In the genomic region with DNA sequence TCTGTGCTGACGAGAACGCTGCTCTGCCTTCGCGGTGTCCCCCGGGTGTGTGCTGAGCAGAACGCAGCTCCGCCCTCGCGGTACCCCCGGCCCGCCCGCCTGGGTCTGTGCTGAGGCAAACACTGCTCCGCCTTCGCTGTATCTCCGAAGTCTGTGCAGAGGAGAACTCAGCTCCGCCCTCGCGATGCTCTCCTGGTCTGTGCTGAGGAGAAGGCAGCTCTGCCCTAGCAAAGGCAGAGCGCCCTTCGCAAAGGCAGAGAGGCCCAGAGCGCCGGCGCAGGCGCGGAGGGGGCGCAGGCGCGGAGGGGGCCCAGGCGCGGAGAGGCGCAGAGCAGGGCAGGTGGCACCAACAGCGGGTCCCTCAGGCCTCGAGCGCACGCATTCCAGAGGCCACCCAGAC, we compare ENCODE assay signal across 8 cellular contexts.
DNase-seq lines count a peak whose midpoint lies in the region; ATAC-seq, FAIRE-seq and TF ChIP-seq lines count a peak whose summit lies in the region.
"Not testable (repeated sequence)": the region's sequence is repeated elsewhere in the genome, so short reads cannot be mapped to it uniquely, and the experiment has no call there.

No MANE protein-coding gene starts in this region.

- not testable (repeated sequence) for H2AFZ ChIP-seq in K562 (ENCODE audit: low read depth, low read length)

- not testable (repeated sequence) for TF ChIP-seq CTCF in K562 (IDR thresholded peaks at IDR 0.05 in 2 of 3, conservative IDR thresholded peaks at IDR 0.05 in 1 of 3; ENCODE audit: insufficient read depth in 2 of 3, low read depth in 1 of 3, low read length in 3 of 3)

- not testable (repeated sequence) for H3K27me3 Mint-ChIP-seq in stimulated activated naive CD8-positive, alpha-beta T cell treated with anti-CD3 and anti-CD28 coated beads, Interleukin-15, amount 100 ng/mL, for 72 hours

- H3K27ac ChIP-seq in K562 (ENCODE audit: extremely low read depth, low read depth, low read length) = not testable (repeated sequence)

- H3K9ac ChIP-seq in K562 (ENCODE audit: insufficient read depth in 1 of 2, low read depth in 2 of 2, low read length in 2 of 2) = not testable (repeated sequence)

- not testable (repeated sequence) for H3K4me3 Mint-ChIP-seq in stimulated activated naive CD8-positive, alpha-beta T cell treated with anti-CD3 and anti-CD28 coated beads, Interleukin-15, amount 100 ng/mL, for 72 hours

- not testable (repeated sequence) for TF ChIP-seq POLR2A in K562 (conservative IDR thresholded peaks at IDR 0.05)

- not testable (repeated sequence) for TF ChIP-seq EP300 in K562 (IDR thresholded peaks at IDR 0.05; ENCODE audit: low read length)

- FAIRE-seq in K562 (lab: Jason Lieb, UNC) = not testable (repeated sequence)

- not testable (repeated sequence) for TF ChIP-seq RAD21 in K562 (CRISPR knock-in tag; conservative IDR thresholded peaks at IDR 0.05 in 1 of 2, IDR thresholded peaks at IDR 0.05 in 1 of 2)

- not testable (repeated sequence) for H3K9me3 Mint-ChIP-seq in stimulated activated naive CD8-positive, alpha-beta T cell treated with anti-CD3 and anti-CD28 coated beads, Interleukin-15, amount 100 ng/mL, for 72 hours

- CTCF ChIA-PET in K562 (lab: Yijun Ruan, JAX; ENCODE audit: low intra/inter-chr PET ratio) = not testable (repeated sequence)

- DNase-seq in G401 (ENCODE audit: low spot score) (peak; percentile 7), RPMI8226 (peak; percentile 36)
- not testable (repeated sequence) for DNase-seq in K562 (ENCODE audit: extremely low read depth in 1 of 4, low spot score in 3 of 4); left colon; stimulated activated naive CD8-positive, alpha-beta T cell treated with anti-CD3 and anti-CD28 coated beads, Interleukin-15, amount 100 ng/mL, for 72 hours

- not testable (repeated sequence) for H3K27me3 ChIP-seq in K562 (ENCODE audit: control insufficient read depth in 2 of 2, insufficient read depth in 2 of 2, low read length in 2 of 2)

- H3K79me2 ChIP-seq in K562 (ENCODE audit: control insufficient read depth, insufficient read depth, low read length) = not testable (repeated sequence)

- intact Hi-C loops in K562 (cut with micrococcal nuclease); left colon (cut with DNase I, micrococcal nuclease): not testable (repeated sequence)

- POLR2A ChIA-PET in K562 (lab: Yijun Ruan, JAX) = not testable (repeated sequence)

- H3K9me1 ChIP-seq in K562 (ENCODE audit: control insufficient read depth, insufficient read depth, low read length) = not testable (repeated sequence)

- in situ Hi-C loops in G401 (cut with HindIII; ENCODE audit: low sequenced_read_pairs); K562 (cut with MboI): not testable (repeated sequence)

- not testable (repeated sequence) for H3K27ac Mint-ChIP-seq in stimulated activated naive CD8-positive, alpha-beta T cell treated with anti-CD3 and anti-CD28 coated beads, Interleukin-15, amount 100 ng/mL, for 72 hours

- 3% methylated on average over 19 of the region's 35 CpGs for WGBS in K562 (ENCODE audit: insufficient coverage, low coverage, missing lambda C conversion rate)

- peak; percentile 99 for ATAC-seq in GM19438 (IDR thresholded peaks at IDR 0.05; ENCODE audit: low read depth, unreplicated experiment)
- peak; percentile 100 for ATAC-seq in HG02623 (IDR thresholded peaks at IDR 0.05; ENCODE audit: unreplicated experiment)
- ATAC-seq in HG03354 (IDR thresholded peaks at IDR 0.05; ENCODE audit: poor library complexity, severe bottlenecking, unreplicated experiment) = peak; percentile 78
- ATAC-seq in K562 = peak; percentile 61; the same call in 2 of the 3 replicates
- peak; percentile 69 for ATAC-seq in left colon
- peak; percentile 99 for ATAC-seq in stimulated activated naive CD8-positive, alpha-beta T cell treated with anti-CD3 and anti-CD28 coated beads, Interleukin-15, amount 100 ng/mL, for 72 hours

- not testable (repeated sequence) for H3K4me3 ChIP-seq in K562

- not testable (repeated sequence) for H3K4me1 ChIP-seq in K562 (replicated peaks in 1 of 2; ENCODE audit: control insufficient read depth in 2 of 2, insufficient read depth in 2 of 2, low read length in 2 of 2)

- H4K20me1 ChIP-seq in K562 (replicated peaks; ENCODE audit: control insufficient read depth, insufficient read depth, low read length) = not testable (repeated sequence)

- not testable (repeated sequence) for BruUV-seq in K562 (replicated peaks; lab: Mats Ljungman, UMichigan)

- not testable (repeated sequence) for H3K4me1 Mint-ChIP-seq in stimulated activated naive CD8-positive, alpha-beta T cell treated with anti-CD3 and anti-CD28 coated beads, Interleukin-15, amount 100 ng/mL, for 72 hours

- not testable (repeated sequence) for H3K9me3 ChIP-seq in K562 (replicated peaks; ENCODE audit: control insufficient read depth, insufficient read depth, low read depth, low read length)

- not testable (repeated sequence) for H3K4me2 ChIP-seq in K562 (ENCODE audit: insufficient read depth, low read length)

- H3K36me3 ChIP-seq in K562 (ENCODE audit: control insufficient read depth, insufficient read depth, low read length) = not testable (repeated sequence)

TF ChIP-seq in K562, 482 proteins besides CTCF, POLR2A, EP300 and RAD21:
- peak; percentile 25 to 33; a peak in 2 of 4 replicates for TF ChIP-seq NRF1 (conservative IDR thresholded peaks at IDR 0.05 in 1 of 2, IDR thresholded peaks at IDR 0.05 in 1 of 2)
